15 cellular contexts compared by ENCODE assay signal in genomic region chr6:73231986-73232391, GRCh38. TPM values are rescaled to one million over a fixed set of nuclear protein-coding genes. Genes with fewer than 3 reads are reported as not detected.
DNase-seq lines count a peak whose midpoint lies in the region; ATAC-seq, FAIRE-seq and TF ChIP-seq lines count a peak whose summit lies in the region.
"Had no signal": no experiment of that assay in that cellular context is flagged by ENCODE, and none has a peak within 500 bp of the region (broad histone marks: within the 10 kb centered on the region; RNA-seq: fewer than 3 reads in every experiment).

No MANE protein-coding gene starts in this region.

- 0 out of 2 replicates have a peak overlapping the region, but pooled peaks have one; percentile 26 for H3K4me2 ChIP-seq in PC-3 (ENCODE audit: low read length)

- H3K27me3 ChIP-seq in PC-3 (ENCODE audit: low read length) = no peaks in the 10 kb centered on the region
- H3K27me3 ChIP-seq in naive thymus-derived CD4-positive, alpha-beta T cell (ENCODE audit: control insufficient read depth in 2 of 2, insufficient read depth in 2 of 2, low read length in 2 of 2) = no peaks in the 10 kb centered on the region
- H3K27me3 ChIP-seq in dorsolateral prefrontal cortex = no peaks in the 10 kb centered on the region

- H3K79me2 ChIP-seq in PC-3 (ENCODE audit: low read length) = no peaks in the 10 kb centered on the region

- H3K9ac ChIP-seq in PC-3 (ENCODE audit: low read length) = no peak overlapping the region

- no peaks in the 10 kb centered on the region for H3K9me3 Mint-ChIP-seq in naive thymus-derived CD4-positive, alpha-beta T cell
- H3K9me3 Mint-ChIP-seq: CD4-positive, alpha-beta T cell; nephron progenitor cell had no signal

- CTCF ChIA-PET in PC-3 (lab: Charles Lee) = no interaction called here
- CTCF ChIA-PET in naive thymus-derived CD4-positive, alpha-beta T cell (lab: Charles Lee) = interaction anchor here (0.6 kb wide), 1 partner anchor 866 kb away, joined by 3 read pairs; no protein-coding TSS in a partner anchor

- POLR2A ChIA-PET in PC-3 (lab: Charles Lee; ENCODE audit: unreplicated experiment) = no interaction called here
- POLR2A ChIA-PET in naive thymus-derived CD4-positive, alpha-beta T cell (lab: Charles Lee) = no interaction called here

- no peak overlapping the region for H3K4me3 Mint-ChIP-seq in naive thymus-derived CD4-positive, alpha-beta T cell
- H3K4me3 Mint-ChIP-seq: CD4-positive, alpha-beta T cell; nephron progenitor cell had no signal

- no peak for TF ChIP-seq CTCF in PC-3 (conservative IDR thresholded peaks at IDR 0.05; ENCODE audit: low read depth, low read length)
- TF ChIP-seq CTCF in dorsolateral prefrontal cortex (IDR thresholded peaks at IDR 0.05 in 54 of 56, conservative IDR thresholded peaks at IDR 0.05 in 2 of 56; ENCODE audit: low read depth in 1 of 56, partially characterized antibody in 56 of 56) = no peak

- no peak overlapping the region for H2AFZ ChIP-seq in PC-3 (ENCODE audit: low read length)

- intact Hi-C loops in PC-3 (cut with micrococcal nuclease) = loop anchor here (5.0 kb wide), 1 partner anchor 150 kb away; no protein-coding TSS in a partner anchor
- intact Hi-C loops in naive thymus-derived CD4-positive, alpha-beta T cell (cut with micrococcal nuclease) = no loop called here
- intact Hi-C loops in dorsolateral prefrontal cortex (cut with DNase I) = no loop called here

- H3K36me3 ChIP-seq in PC-3 (ENCODE audit: low read depth, low read length) = no peaks in the 10 kb centered on the region
- no peaks in the 10 kb centered on the region for H3K36me3 ChIP-seq in naive thymus-derived CD4-positive, alpha-beta T cell (ENCODE audit: control insufficient read depth in 2 of 3, insufficient read depth in 3 of 3, low read length in 3 of 3)

- H3K4me3 ChIP-seq in PC-3 (ENCODE audit: low read length) = no peak overlapping the region
- no peak overlapping the region for H3K4me3 ChIP-seq in naive thymus-derived CD4-positive, alpha-beta T cell (ENCODE audit: low read length)
- no peak overlapping the region for H3K4me3 ChIP-seq in dorsolateral prefrontal cortex

- no peaks in the 10 kb centered on the region for H3K9me3 ChIP-seq in PC-3 (ENCODE audit: low read length)
- H3K9me3 ChIP-seq in naive thymus-derived CD4-positive, alpha-beta T cell (ENCODE audit: control insufficient read depth in 2 of 3, low read length in 3 of 3) = no peaks in the 10 kb centered on the region

- H3F3A ChIP-seq in PC-3 (ENCODE audit: low read length, unreplicated experiment) = peaks cover 9% of the 10 kb centered on the region

- peaks cover 51% of the 10 kb centered on the region for H3K4me1 ChIP-seq in PC-3 (ENCODE audit: insufficient read depth, low read length)
- no peaks in the 10 kb centered on the region for H3K4me1 ChIP-seq in naive thymus-derived CD4-positive, alpha-beta T cell (ENCODE audit: control insufficient read depth in 2 of 2, insufficient read depth in 2 of 2, low read length in 2 of 2)

- peaks cover 0 to 3% (median 0%) of the 10 kb centered on the region in 5 donors for H3K27me3 Mint-ChIP-seq in naive thymus-derived CD4-positive, alpha-beta T cell
- H3K27me3 Mint-ChIP-seq: CD4-positive, alpha-beta T cell had no signal

- H3K27ac Mint-ChIP-seq in naive thymus-derived CD4-positive, alpha-beta T cell = no peak overlapping the region
- H3K27ac Mint-ChIP-seq: CD4-positive, alpha-beta T cell; nephron progenitor cell had no signal

- no peaks in the 10 kb centered on the region for H3K4me1 Mint-ChIP-seq in naive thymus-derived CD4-positive, alpha-beta T cell
- H3K4me1 Mint-ChIP-seq: nephron progenitor cell had no signal

- peak; percentile 55 for DNase-seq in PC-3
- no peak for DNase-seq in naive thymus-derived CD4-positive, alpha-beta T cell
- no peak for DNase-seq in HT-29 (ENCODE audit: low spot score)
- DNase-seq in H54 (ENCODE audit: insufficient read length, low spot score) = no peak
- DNase-seq in dorsolateral prefrontal cortex = no peak
- DNase-seq: activated CD4-positive, alpha-beta T cell treated with anti-CD3 and anti-CD28 coated beads for 4 hours; activated effector memory CD4-positive, alpha-beta T cell treated with anti-CD3 and anti-CD28 coated beads, Interleukin-2, amount 50 U/mL, for 16 hours; CD4-positive, alpha-beta T cell; NCI-H1105 treated with DMSO at 0.1 percent for 48 hours; NCI-H524 treated with DMSO at 0.1 percent for 48 hours; nephron progenitor cell had no signal

- no peak for TF ChIP-seq POLR2A in H54 (IDR thresholded peaks at IDR 0.05; ENCODE audit: low read depth, low read length)

- no TSS peak for BruUV-seq in PC-3 (replicated peaks; lab: Mats Ljungman, UMichigan)

- H3K36me3 Mint-ChIP-seq in naive thymus-derived CD4-positive, alpha-beta T cell = no peaks in the 10 kb centered on the region

- no peaks in the 10 kb centered on the region for H3K9me2 ChIP-seq in PC-3 (replicated peaks; ENCODE audit: low read length)

- H4K20me1 ChIP-seq in PC-3 (ENCODE audit: low read length) = no peaks in the 10 kb centered on the region

- FAIRE-seq in H54 (lab: Jason Lieb, UNC) = no peak
- FAIRE-seq: endometrium had no signal

- H3K27ac ChIP-seq in PC-3 (ENCODE audit: low read length) (peak overlapping the region; percentile 100), dorsolateral prefrontal cortex (no peak overlapping the region)
- H3K27ac ChIP-seq in naive thymus-derived CD4-positive, alpha-beta T cell (ENCODE audit: low read depth, low read length) = no peak overlapping the region

- ATAC-seq in GM18909 (IDR thresholded peaks at IDR 0.05; ENCODE audit: poor library complexity, unreplicated experiment) (peak; percentile 73), HG03175 (IDR thresholded peaks at IDR 0.05; ENCODE audit: unreplicated experiment) (peak; percentile 43), PC-3 (peak; percentile 26)
- ATAC-seq in naive thymus-derived CD4-positive, alpha-beta T cell = peak; percentile 58

RNA-seq across cellular contexts. Expression of gene KHDC1L, which starts 6.7 kb away (rescaled TPM):
- total RNA-seq in PC-3 (2014; rRNA removed) (0.80 and 2.4 TPM in 2 replicates), dorsolateral prefrontal cortex (1 to 10 TPM in 60 of 120 experiments, under 1 TPM in 13, not detected in 47; 0.78 to 3.9 (median 1.5) TPM)
- total RNA-seq in naive thymus-derived CD4-positive, alpha-beta T cell = not detected
- polyA plus RNA-seq in naive thymus-derived CD4-positive, alpha-beta T cell = not detected
- not detected in 2 replicates for total RNA-seq in HT-29 (2014; rRNA removed; shearing (Covaris generic))
- total RNA-seq: CD4-positive, alpha-beta T cell; SK-MEL-5 had no signal

RNA-seq across cellular contexts. Expression of gene KHDC1, which starts 31.0 kb away (rescaled TPM):
- total RNA-seq in PC-3 (2014; rRNA removed) = 5.1 and 7.9 TPM in 2 replicates
- 1 to 10 TPM in 2 of 5 experiments, under 1 TPM in 3; 0.46 to 3.7 (median 0.66) TPM for total RNA-seq in naive thymus-derived CD4-positive, alpha-beta T cell
- polyA plus RNA-seq in naive thymus-derived CD4-positive, alpha-beta T cell = 1 to 10 TPM; 1.0 to 1.2 TPM
- not detected in 2 replicates for total RNA-seq in HT-29 (2014; rRNA removed; shearing (Covaris generic))
- 10 to 100 TPM in 102 of 120 experiments, 1 to 10 TPM in 18; 6.7 to 19.4 (median 13.0) TPM for total RNA-seq in dorsolateral prefrontal cortex
- total RNA-seq: SK-MEL-5 had no signal
